ENCODE assay signal across 1 cellular context in the genomic region with DNA sequence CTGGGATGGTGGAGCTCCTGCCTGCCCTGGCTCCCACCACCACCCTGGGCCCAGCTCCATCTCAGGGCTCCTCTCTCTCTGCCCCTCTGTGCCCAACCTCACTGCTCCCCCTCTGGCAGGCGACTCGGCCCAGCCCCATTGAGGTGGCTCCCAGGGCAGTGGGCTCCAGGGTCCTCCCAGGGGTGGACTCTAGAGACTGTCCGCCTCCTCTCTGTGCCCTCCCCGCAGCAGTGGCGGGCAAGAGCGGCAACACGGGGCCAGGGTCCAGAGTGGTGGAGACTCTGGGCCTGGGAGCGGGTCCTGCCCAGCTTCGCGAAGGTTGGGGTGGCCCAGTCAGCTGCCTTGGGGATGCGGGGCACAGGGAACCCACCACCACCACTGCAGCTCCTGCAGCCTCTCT.
TF ChIP-seq lines count a peak whose summit lies in the region.

No MANE protein-coding gene starts in this region.

TF ChIP-seq in HepG2, 621 proteins besides CTCF, POLR2A, EP300 and RAD21:
- TF ChIP-seq RBM22 (optimal IDR thresholded peaks at IDR 0.05; ENCODE audit: low read length) (peak; percentile 71), RBFOX2 (IDR thresholded peaks at IDR 0.05; ENCODE audit: low read depth, low read length) (0 out of 2 replicates have a peak, but pooled peaks have one; percentile 13), AGO2 (optimal IDR thresholded peaks at IDR 0.05; ENCODE audit: low read depth, low read length) (peak; percentile 45)
- TF ChIP-seq, protein P1, sequence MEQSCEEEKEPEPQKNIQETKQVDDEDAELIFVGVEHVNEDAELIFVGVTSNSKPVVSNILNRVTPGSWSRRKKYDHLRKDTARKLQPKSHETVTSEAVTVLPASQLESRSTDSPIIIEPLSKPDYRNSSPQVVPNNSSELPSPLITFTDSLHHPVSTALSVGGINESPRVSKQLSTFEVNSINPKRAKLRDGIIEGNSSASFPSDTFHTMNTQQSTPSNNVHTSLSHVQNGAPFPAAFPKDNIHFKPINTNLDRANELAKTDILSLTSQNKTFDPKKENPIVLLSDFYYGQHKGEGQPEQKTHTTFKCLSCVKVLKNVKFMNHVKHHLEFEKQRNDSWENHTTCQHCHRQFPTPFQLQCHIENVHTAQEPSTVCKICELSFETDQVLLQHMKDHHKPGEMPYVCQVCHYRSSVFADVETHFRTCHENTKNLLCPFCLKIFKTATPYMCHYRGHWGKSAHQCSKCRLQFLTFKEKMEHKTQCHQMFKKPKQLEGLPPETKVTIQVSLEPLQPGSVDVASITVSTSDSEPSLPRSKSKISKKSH (CRISPR knock-in tag; IDR thresholded peaks at IDR 0.05; ENCODE audit: borderline replicate concordance), result no peak
